Comparison of ENCODE assay signal across 1 cellular context in the genomic region with DNA sequence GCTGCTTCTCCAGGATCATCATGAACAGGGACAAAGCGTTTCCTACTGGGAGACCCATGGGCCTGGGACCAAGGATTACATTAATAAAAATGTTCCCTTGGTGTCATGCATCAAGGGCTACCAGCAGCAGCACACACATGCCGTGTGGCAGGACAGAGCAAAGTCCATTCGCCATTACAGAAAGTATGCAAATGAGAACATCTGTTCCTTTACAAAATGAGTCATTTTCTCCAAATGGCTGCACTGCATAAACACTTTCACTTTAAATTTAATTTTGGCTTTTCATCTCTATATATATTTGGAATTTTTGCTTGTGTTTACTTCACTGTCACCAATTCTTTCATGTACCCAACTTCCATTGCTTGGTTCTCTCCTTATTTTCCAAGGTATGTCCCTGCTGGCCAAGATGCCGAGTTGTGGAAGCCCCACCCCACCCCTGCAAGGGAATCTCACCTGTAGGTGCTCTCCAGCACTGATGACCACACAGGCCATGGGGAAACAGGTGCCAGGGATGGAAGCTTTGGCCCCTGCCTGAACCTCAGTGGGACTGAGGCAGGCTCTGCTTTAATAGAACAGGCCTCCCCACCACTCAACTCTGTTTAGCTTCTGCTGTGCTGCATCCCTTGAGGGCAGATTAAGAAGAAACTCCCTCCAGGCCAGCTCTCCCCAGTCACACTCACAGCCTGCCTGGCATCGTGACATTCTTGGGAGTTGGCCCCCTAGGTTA.
TF ChIP-seq lines count a peak whose summit lies in the region.

No MANE protein-coding gene starts in this region.

TF ChIP-seq in GM12878, 131 proteins besides CTCF, POLR2A, EP300 and RAD21 (continued from another document):
- TF ChIP-seq MYB (IDR thresholded peaks at IDR 0.05; ENCODE audit: borderline replicate concordance, low read depth, low read length) = no peak
- TF ChIP-seq RELB (IDR thresholded peaks at IDR 0.05; ENCODE audit: low read depth) = peak; percentile 81; the same call in 1 of the 2 replicates
- TF ChIP-seq LARP7 (IDR thresholded peaks at IDR 0.05) = no peak; the same call in 1 of the 2 replicates
- TF ChIP-seq SIX5 (IDR thresholded peaks at IDR 0.05; ENCODE audit: low read depth, low read length, severe bottlenecking) = no peak
- TF ChIP-seq, protein P1, sequence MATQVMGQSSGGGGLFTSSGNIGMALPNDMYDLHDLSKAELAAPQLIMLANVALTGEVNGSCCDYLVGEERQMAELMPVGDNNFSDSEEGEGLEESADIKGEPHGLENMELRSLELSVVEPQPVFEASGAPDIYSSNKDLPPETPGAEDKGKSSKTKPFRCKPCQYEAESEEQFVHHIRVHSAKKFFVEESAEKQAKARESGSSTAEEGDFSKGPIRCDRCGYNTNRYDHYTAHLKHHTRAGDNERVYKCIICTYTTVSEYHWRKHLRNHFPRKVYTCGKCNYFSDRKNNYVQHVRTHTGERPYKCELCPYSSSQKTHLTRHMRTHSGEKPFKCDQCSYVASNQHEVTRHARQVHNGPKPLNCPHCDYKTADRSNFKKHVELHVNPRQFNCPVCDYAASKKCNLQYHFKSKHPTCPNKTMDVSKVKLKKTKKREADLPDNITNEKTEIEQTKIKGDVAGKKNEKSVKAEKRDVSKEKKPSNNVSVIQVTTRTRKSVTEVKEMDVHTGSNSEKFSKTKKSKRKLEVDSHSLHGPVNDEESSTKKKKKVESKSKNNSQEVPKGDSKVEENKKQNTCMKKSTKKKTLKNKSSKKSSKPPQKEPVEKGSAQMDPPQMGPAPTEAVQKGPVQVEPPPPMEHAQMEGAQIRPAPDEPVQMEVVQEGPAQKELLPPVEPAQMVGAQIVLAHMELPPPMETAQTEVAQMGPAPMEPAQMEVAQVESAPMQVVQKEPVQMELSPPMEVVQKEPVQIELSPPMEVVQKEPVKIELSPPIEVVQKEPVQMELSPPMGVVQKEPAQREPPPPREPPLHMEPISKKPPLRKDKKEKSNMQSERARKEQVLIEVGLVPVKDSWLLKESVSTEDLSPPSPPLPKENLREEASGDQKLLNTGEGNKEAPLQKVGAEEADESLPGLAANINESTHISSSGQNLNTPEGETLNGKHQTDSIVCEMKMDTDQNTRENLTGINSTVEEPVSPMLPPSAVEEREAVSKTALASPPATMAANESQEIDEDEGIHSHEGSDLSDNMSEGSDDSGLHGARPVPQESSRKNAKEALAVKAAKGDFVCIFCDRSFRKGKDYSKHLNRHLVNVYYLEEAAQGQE (IDR thresholded peaks at IDR 0.05; ENCODE audit: low read depth, low read length) = no peak
